In genomic region chr1:116764906-116765862, GRCh38 we compare ENCODE assay signal across 16 cellular contexts. TPM values are rescaled to one million over a fixed set of nuclear protein-coding genes. Genes with fewer than 3 reads are reported as not detected.
DNase-seq lines count a peak whose midpoint lies in the region; ATAC-seq and TF ChIP-seq lines count a peak whose summit lies in the region.
"Had no signal": no experiment of that assay in that cellular context is flagged by ENCODE, and none has a peak within 500 bp of the region (broad histone marks: within the 10 kb centered on the region; RNA-seq: fewer than 3 reads in every experiment).

No MANE protein-coding gene starts in this region.

- H3K4me3 Mint-ChIP-seq in activated T-cell treated with anti-CD3 and anti-CD28 coated beads, Interleukin-2, amount 50 U/mL, for 24 hours = peak overlapping the region; percentile 94
- H3K4me3 Mint-ChIP-seq in activated CD4-positive, alpha-beta memory T cell treated with anti-CD3 and anti-CD28 coated beads for 36 hours = peak overlapping the region; percentile 99
- peak overlapping the region; percentile 96 for H3K4me3 Mint-ChIP-seq in central memory CD8-positive, alpha-beta T cell

- peak overlapping the region; percentile 100 for H3K27ac Mint-ChIP-seq in activated T-cell treated with anti-CD3 and anti-CD28 coated beads, Interleukin-2, amount 50 U/mL, for 24 hours
- H3K27ac Mint-ChIP-seq in activated CD4-positive, alpha-beta memory T cell treated with anti-CD3 and anti-CD28 coated beads for 36 hours = peak overlapping the region; percentile 99
- peak overlapping the region; percentile 98 for H3K27ac Mint-ChIP-seq in central memory CD8-positive, alpha-beta T cell (ENCODE audit: low read depth)

- no peaks in the 10 kb centered on the region for H3K27me3 Mint-ChIP-seq in activated T-cell treated with anti-CD3 and anti-CD28 coated beads, Interleukin-2, amount 50 U/mL, for 24 hours
- H3K27me3 Mint-ChIP-seq in activated CD4-positive, alpha-beta memory T cell treated with anti-CD3 and anti-CD28 coated beads for 36 hours = peaks cover 3% of the 10 kb centered on the region
- no peaks in the 10 kb centered on the region for H3K27me3 Mint-ChIP-seq in central memory CD8-positive, alpha-beta T cell

- H3K9me3 Mint-ChIP-seq in activated T-cell treated with anti-CD3 and anti-CD28 coated beads, Interleukin-2, amount 50 U/mL, for 24 hours = no peaks in the 10 kb centered on the region
- no peaks in the 10 kb centered on the region for H3K9me3 Mint-ChIP-seq in activated CD4-positive, alpha-beta memory T cell treated with anti-CD3 and anti-CD28 coated beads for 36 hours
- H3K9me3 Mint-ChIP-seq in central memory CD8-positive, alpha-beta T cell = no peaks in the 10 kb centered on the region

- CTCF ChIA-PET in activated CD4-positive, alpha-beta memory T cell treated with anti-CD3 and anti-CD28 coated beads for 36 hours (lab: Charles Lee) = interaction anchor here (0.6 to 10.8 kb wide), 16 partner anchors 8 to 295 kb away, joined by 3 to 181 read pairs (median 10); partner anchors contain the start of genes CD2 and TTF2

- H3K4me1 Mint-ChIP-seq in activated T-cell treated with anti-CD3 and anti-CD28 coated beads, Interleukin-2, amount 50 U/mL, for 24 hours (ENCODE audit: low read depth) = peaks cover 99% of the 10 kb centered on the region
- peaks cover 96% of the 10 kb centered on the region for H3K4me1 Mint-ChIP-seq in activated CD4-positive, alpha-beta memory T cell treated with anti-CD3 and anti-CD28 coated beads for 36 hours (ENCODE audit: low read depth)
- H3K4me1 Mint-ChIP-seq in central memory CD8-positive, alpha-beta T cell = peaks cover 97% of the 10 kb centered on the region

- H3K36me3 Mint-ChIP-seq in activated T-cell treated with anti-CD3 and anti-CD28 coated beads, Interleukin-2, amount 50 U/mL, for 24 hours (ENCODE audit: low read depth) = peaks cover 99% of the 10 kb centered on the region
- H3K36me3 Mint-ChIP-seq in activated CD4-positive, alpha-beta memory T cell treated with anti-CD3 and anti-CD28 coated beads for 36 hours = peaks cover 97% of the 10 kb centered on the region
- H3K36me3 Mint-ChIP-seq in central memory CD8-positive, alpha-beta T cell (ENCODE audit: insufficient read depth) = peaks cover 95% of the 10 kb centered on the region

- POLR2A ChIA-PET in activated CD4-positive, alpha-beta memory T cell treated with anti-CD3 and anti-CD28 coated beads for 36 hours (lab: Charles Lee) = interaction anchor here (0.6 to 19.5 kb wide), 24 partner anchors 2 to 312 kb away, joined by 3 to 1099 read pairs (median 7); partner anchors contain the start of genes CD101, CD2 and TTF2

- intact Hi-C loops in activated CD4-positive, alpha-beta memory T cell treated with anti-CD3 and anti-CD28 coated beads for 36 hours (cut with micrococcal nuclease) = loop anchor here (1.0 to 10.0 kb wide), 9 partner anchors 7 to 897 kb away; partner anchors contain the start of genes CD2 and MAN1A2

- DNase-seq in activated T-cell treated with anti-CD3 and anti-CD28 coated beads, Interleukin-2, amount 50 U/mL, for 24 hours = peak; percentile 56
- DNase-seq in activated T-cell treated with anti-CD3 and anti-CD28 coated beads, Interleukin-2, amount 50 U/mL, for 1 hour = no peak
- DNase-seq in activated CD4-positive, alpha-beta memory T cell treated with anti-CD3 and anti-CD28 coated beads for 36 hours = no peak
- DNase-seq in central memory CD8-positive, alpha-beta T cell (ENCODE audit: low spot score in 2 of 2) = no peak
- DNase-seq in stimulated activated CD8-positive, alpha-beta memory T cell treated with anti-CD3 and anti-CD28 coated beads, Interleukin-4, amount 100 ng/mL, for 48 hours = peak; percentile 51
- DNase-seq: colonic mucosa, GOT3, KBM-7, NCI-H1105, NCI-H2171 treated with DMSO at 0.1 percent for 48 hours, uterus had no signal

- no peak for ATAC-seq in central memory CD8-positive, alpha-beta T cell (replicated peaks; ENCODE audit: extremely low read depth, poor library complexity, severe bottlenecking)
- ATAC-seq in GM21737 (IDR thresholded peaks at IDR 0.05; ENCODE audit: unreplicated experiment) (no peak), GM21367 (IDR thresholded peaks at IDR 0.05; ENCODE audit: unreplicated experiment) (no peak), SK-N-SH treated with all-trans-retinoic acid at 6 μM for 48 hours (no peak)

TF ChIP-seq in SK-N-SH treated with all-trans-retinoic acid at 6 μM for 48 hours, 23 proteins besides CTCF, POLR2A, EP300 and RAD21:
- no peak for TF ChIP-seq SNAI2 (CRISPR knock-in tag; IDR thresholded peaks at IDR 0.05)
- TF ChIP-seq ZNF70 (CRISPR knock-in tag; IDR thresholded peaks at IDR 0.05) = no peak
- no peak for TF ChIP-seq ZNF565 (CRISPR knock-in tag; conservative IDR thresholded peaks at IDR 0.05; ENCODE audit: low read depth)
- TF ChIP-seq ESRRG (CRISPR knock-in tag; IDR thresholded peaks at IDR 0.05) = no peak
- no peak for TF ChIP-seq CSRNP3 (CRISPR knock-in tag; IDR thresholded peaks at IDR 0.05)
- no peak for TF ChIP-seq TOX (CRISPR knock-in tag; IDR thresholded peaks at IDR 0.05; ENCODE audit: borderline replicate concordance)

RNA-seq across cellular contexts. Expression of gene CD2, which starts 11.0 kb away (rescaled TPM):
- total RNA-seq in activated CD4-positive, alpha-beta memory T cell treated with anti-CD3 and anti-CD28 coated beads for 36 hours = 100 to 1,000 TPM; 335 to 355 TPM
- total RNA-seq: epithelial cell of proximal tubule, smooth muscle cell had no signal

Comparison
In these comparisons a context has a peak if more than half of its experiments do, and no peak if none do; other contexts are left out.
1. DNase-seq: peak in activated T-cell treated with anti-CD3 and anti-CD28 coated beads, Interleukin-2, amount 50 U/mL, for 24 hours (single experiment) and stimulated activated CD8-positive, alpha-beta memory T cell treated with anti-CD3 and anti-CD28 coated beads, Interleukin-4, amount 100 ng/mL, for 48 hours (single experiment); none in activated T-cell treated with anti-CD3 and anti-CD28 coated beads, Interleukin-2, amount 50 U/mL, for 1 hour (single experiment), activated CD4-positive, alpha-beta memory T cell treated with anti-CD3 and anti-CD28 coated beads for 36 hours (single experiment) and central memory CD8-positive, alpha-beta T cell (0 of 2).
2. Peak in every context shown above with its lines, with median percentiles within 50 percentile points of each other: H3K27ac Mint-ChIP-seq and H3K4me3 Mint-ChIP-seq.